Comparison of ENCODE assay signal across 8 cellular contexts in the genomic region with DNA sequence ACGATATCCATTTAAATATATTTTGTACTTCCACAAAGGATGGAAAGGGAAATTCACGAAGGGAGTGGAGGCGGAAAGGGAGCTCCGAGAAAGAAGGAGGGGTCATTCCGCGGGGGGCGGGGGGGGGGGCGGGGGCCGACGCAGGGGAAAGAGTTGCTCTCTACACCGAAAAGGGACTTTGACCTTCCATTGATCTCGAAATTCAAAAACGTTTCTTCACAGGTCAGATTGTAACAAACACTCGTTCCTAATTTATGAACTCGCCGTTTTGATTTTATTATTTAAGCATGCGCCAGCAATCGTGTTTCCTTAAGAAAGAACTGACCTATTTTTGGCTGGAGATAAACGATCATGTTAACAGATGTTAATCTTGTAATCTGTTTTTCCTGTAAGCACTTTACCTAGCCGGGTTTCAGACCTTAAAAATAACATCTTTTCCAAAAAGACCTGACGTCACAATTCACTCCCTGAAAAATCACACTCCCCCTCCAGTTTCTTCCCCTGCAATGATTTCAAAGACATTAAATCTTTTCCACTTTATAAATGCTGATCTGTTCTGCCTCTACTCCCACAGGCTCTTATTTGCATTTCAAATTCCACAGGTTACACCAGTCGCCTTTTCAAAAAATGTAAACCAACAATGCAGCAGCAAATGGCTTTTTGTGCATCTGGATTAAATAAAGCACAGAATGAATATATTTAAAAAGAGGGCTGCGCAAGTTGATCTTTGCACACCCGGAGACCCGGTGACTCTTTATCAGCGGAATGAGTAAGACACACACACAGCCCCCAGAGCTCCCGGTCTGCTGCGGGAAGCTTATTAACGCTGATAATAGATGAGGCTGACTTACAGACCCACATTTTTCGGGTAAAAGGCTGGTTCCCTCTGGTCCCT. TPM values are rescaled to one million over a fixed set of nuclear protein-coding genes. Genes with fewer than 3 reads are reported as not detected.
DNase-seq lines count a peak whose midpoint lies in the region; ATAC-seq, FAIRE-seq and TF ChIP-seq lines count a peak whose summit lies in the region.

No MANE protein-coding gene starts in this region.

- no peaks in the 10 kb centered on the region for H3K9me3 ChIP-seq in Panc1 (ENCODE audit: control insufficient read depth, insufficient read depth, low read depth, low read length)
- no peaks in the 10 kb centered on the region for H3K9me3 ChIP-seq in mammary epithelial cell (replicated peaks; ENCODE audit: insufficient read depth, low read length)

- CTCF ChIA-PET in Panc1 (lab: Charles Lee) = interaction anchor here (0.8 to 1.4 kb wide), 2 partner anchors 12 to 43 kb away, joined by 3 to 4 read pairs; no protein-coding TSS in a partner anchor
- CTCF ChIA-PET in mammary epithelial cell (lab: Charles Lee; ENCODE audit: low non-redundant PET) = interaction anchor here (0.6 kb wide), 3 partner anchors 20 to 1283 kb away, joined by 3 to 22 read pairs (median 13); partner anchors contain the start of gene TSHZ1

- peak overlapping the region; percentile 99 for H3K4me2 ChIP-seq in mammary epithelial cell (ENCODE audit: insufficient read depth, low read depth, low read length)

- no peak for TF ChIP-seq POLR2A in H54 (IDR thresholded peaks at IDR 0.05; ENCODE audit: low read depth, low read length)

- H2AFZ ChIP-seq in mammary epithelial cell (ENCODE audit: low read depth, low read length) = peak overlapping the region; percentile 91

- dilution Hi-C loops in mammary epithelial cell (cut with HindIII; ENCODE audit: low sequenced_read_pairs) = no loop called here

- BruUV-seq in Panc1 (replicated peaks; lab: Mats Ljungman, UMichigan) = TSS peak; percentile 70
- BruUV-seq in mammary epithelial cell (replicated peaks; lab: Mats Ljungman, UMichigan) = no TSS peak

- POLR2A ChIA-PET in Panc1 (lab: Charles Lee) = interaction anchor here (0.6 to 0.7 kb wide), 4 partner anchors 99 to 1869 kb away, joined by 3 to 7 read pairs (median 4); no protein-coding TSS in a partner anchor

- 1% methylated on average over 20 of the region's 30 CpGs for WGBS in mammary epithelial cell (ENCODE audit: low coverage, missing lambda C conversion rate)

- TF ChIP-seq CTCF in Panc1 (IDR thresholded peaks at IDR 0.05) (no peak), mammary epithelial cell (conservative IDR thresholded peaks at IDR 0.05 in 1 of 2, IDR thresholded peaks at IDR 0.05 in 1 of 2; ENCODE audit: extremely low read depth in 1 of 2, insufficient read depth in 1 of 2, low read depth in 1 of 2, low read length in 2 of 2) (no peak)

- H3K36me3 ChIP-seq in Panc1 (ENCODE audit: control insufficient read depth, insufficient read depth, low read length) = no peaks in the 10 kb centered on the region; the same call in 1 of the 2 replicates
- H3K36me3 ChIP-seq in mammary epithelial cell (ENCODE audit: insufficient read depth, low read length) = no peaks in the 10 kb centered on the region

- H3K4me3 ChIP-seq in Panc1 (ENCODE audit: low read depth in 2 of 2, low read length in 2 of 2) (peak overlapping the region; percentile 62 to 97), mammary epithelial cell (replicated peaks in 1 of 3; ENCODE audit: insufficient read depth in 1 of 3, low read depth in 2 of 3, low read length in 3 of 3) (peak overlapping the region; percentile 83 to 94 (median 92))

- FAIRE-seq in H54 (lab: Jason Lieb, UNC) = no peak

- H3K79me2 ChIP-seq in mammary epithelial cell (ENCODE audit: insufficient read depth, low read length) = peaks cover 36% of the 10 kb centered on the region

- in situ Hi-C loops in Panc1 (cut with HindIII; ENCODE audit: low pct_unique_long_range_greater_than_20kb, low sequenced_read_pairs) (no loop called here), mammary epithelial cell (cut with MboI; ENCODE audit: low sequenced_read_pairs in 2 of 2) (loop anchor here in 1 of 2 donors (25.0 kb wide), 1 partner anchor 119 kb away; no protein-coding TSS in a partner anchor)

- H3K27me3 ChIP-seq in Panc1 (ENCODE audit: control insufficient read depth, insufficient read depth, low read length) (peaks cover 7% of the 10 kb centered on the region), mammary epithelial cell (ENCODE audit: insufficient read depth, low read length) (no peaks in the 10 kb centered on the region)

- peak; percentile 54 for DNase-seq in COLO829 (ENCODE audit: low spot score)
- DNase-seq in Panc1 (ENCODE audit: low read depth, low spot score) = no peak
- DNase-seq in mammary epithelial cell = peak; percentile 40
- peak; percentile 49 for DNase-seq in kidney glomerular epithelial cell (lab: John Stamatoyannopoulos, UW)
- DNase-seq in stimulated activated naive CD4-positive, alpha-beta T cell (lab: John Stamatoyannopoulos, UW) = peak in 4 of 6 experiments; percentile 37 to 53 (median 43)
- no peak for DNase-seq in H54 (ENCODE audit: insufficient read length, low spot score)

- intact Hi-C loops in Panc1 (cut with micrococcal nuclease; ENCODE audit: unreplicated experiment) = loop anchor here (5.0 to 10.0 kb wide), 2 partner anchors 96 to 191 kb away; no protein-coding TSS in a partner anchor
- intact Hi-C loops in mammary epithelial cell (cut with micrococcal nuclease) = loop anchor here (1.0 to 2.0 kb wide), 6 partner anchors 31 to 193 kb away; no protein-coding TSS in a partner anchor

- peaks cover 32% of the 10 kb centered on the region for H3K4me1 ChIP-seq in Panc1 (ENCODE audit: control insufficient read depth, insufficient read depth, low read length)
- H3K4me1 ChIP-seq in mammary epithelial cell (ENCODE audit: insufficient read depth, low read length) = peaks cover 20% of the 10 kb centered on the region

- H3K27ac ChIP-seq in Panc1 (ENCODE audit: low read length) (peak overlapping the region; percentile 83), mammary epithelial cell (ENCODE audit: insufficient read depth, low read depth, low read length) (peak overlapping the region; percentile 77)

- H4K20me1 ChIP-seq in mammary epithelial cell (ENCODE audit: insufficient read depth, low read length) = no peaks in the 10 kb centered on the region

- ATAC-seq in GM19397 (IDR thresholded peaks at IDR 0.05; ENCODE audit: unreplicated experiment) (peak; percentile 12), HG03460 (IDR thresholded peaks at IDR 0.05; ENCODE audit: unreplicated experiment) (peak; percentile 5), Panc1 (no peak; the same call in 1 of the 2 replicates)

- H3K9ac ChIP-seq in mammary epithelial cell (ENCODE audit: insufficient read depth, low read length) = peak overlapping the region; percentile 88

RNA-seq across cellular contexts. Expression of gene ZNF516, which starts 1.6 kb away (rescaled TPM):
- total RNA-seq in Panc1 (2021; ENCODE audit: unreplicated experiment) = 28.6 TPM
- 11.7 TPM for polyA plus RNA-seq in Panc1 (2012; ENCODE audit: insufficient read length)
- 10 to 100 TPM; 27.2 to 36.0 TPM for total RNA-seq in mammary epithelial cell
- polyA plus RNA-seq in mammary epithelial cell = 7.5 TPM
- 10.3 TPM for polyA minus RNA-seq in mammary epithelial cell

Comparison
In these comparisons a context has a peak if more than half of its experiments do, and no peak if none do; other contexts are left out.
1. DNase-seq: peak in COLO829 (single experiment), mammary epithelial cell (single experiment), kidney glomerular epithelial cell (single experiment) and stimulated activated naive CD4-positive, alpha-beta T cell (4 of 6); none in Panc1 (single experiment) and H54 (single experiment).